ENCODE assay signal across 2 cellular contexts in genomic region chr11:70272009-70272408, GRCh38.
TF ChIP-seq lines count a peak whose summit lies in the region.

No MANE protein-coding gene starts in this region.

TF ChIP-seq in SK-N-SH, 30 proteins besides CTCF, POLR2A, EP300 and RAD21 (continued from another document):
- TF ChIP-seq USF1 (IDR thresholded peaks at IDR 0.05; ENCODE audit: borderline replicate concordance, low read depth) (no peak), MAX (IDR thresholded peaks at IDR 0.05; ENCODE audit: low read depth) (no peak), RCOR1 (IDR thresholded peaks at IDR 0.05; ENCODE audit: low read length) (no peak), TEAD4 (IDR thresholded peaks at IDR 0.05; ENCODE audit: borderline replicate concordance, insufficient read depth) (no peak), GABPA (IDR thresholded peaks at IDR 0.05; ENCODE audit: low read depth) (no peak), MEF2A (IDR thresholded peaks at IDR 0.05; ENCODE audit: borderline replicate concordance, low read depth) (no peak), TCF12 (IDR thresholded peaks at IDR 0.05) (no peak), POLR2AphosphoS5 (IDR thresholded peaks at IDR 0.05; ENCODE audit: low read depth, low read length) (no peak), FOSL2 (IDR thresholded peaks at IDR 0.05; ENCODE audit: borderline replicate concordance, low read depth) (no peak), PBX3 (IDR thresholded peaks at IDR 0.05) (no peak), ELF1 (IDR thresholded peaks at IDR 0.05) (no peak), EZH2phosphoT487 (IDR thresholded peaks at IDR 0.05; ENCODE audit: borderline replicate concordance, low read depth) (no peak)

TF ChIP-seq in SK-N-SH treated with all-trans-retinoic acid at 6 μM for 48 hours, 23 proteins besides CTCF, POLR2A, EP300 and RAD21 (continued from another document):
- no peak for TF ChIP-seq GLIS3 (CRISPR knock-in tag; IDR thresholded peaks at IDR 0.05)
